Comparison of ENCODE assay signal across 26 cellular contexts in genomic region chr9:99779277-99779676, GRCh38. TPM values are rescaled to one million over a fixed set of nuclear protein-coding genes. Genes with fewer than 3 reads are reported as not detected.
DNase-seq lines count a peak whose midpoint lies in the region; ATAC-seq and TF ChIP-seq lines count a peak whose summit lies in the region.
"Had no signal": no experiment of that assay in that cellular context is flagged by ENCODE, and none has a peak within 500 bp of the region (broad histone marks: within the 10 kb centered on the region; RNA-seq: fewer than 3 reads in every experiment).

No MANE protein-coding gene starts in this region.

- no peak overlapping the region for H3K9ac ChIP-seq in SK-N-SH
- no peak overlapping the region for H3K9ac ChIP-seq in trophoblast cell (ENCODE audit: low read length)
- H3K9ac ChIP-seq: BLaER1 treated with 17β-estradiol and CSF1 and Interleukin-3, amounts not matched to agents 10 nM and 100 nM had no signal

- no peaks in the 10 kb centered on the region for H4K20me1 ChIP-seq in SK-N-SH (ENCODE audit: insufficient read depth)
- H4K20me1 ChIP-seq: BLaER1 treated with 17β-estradiol and CSF1 and Interleukin-3, amounts not matched to agents 10 nM and 100 nM had no signal

- H3K27me3 ChIP-seq in SK-N-SH (ENCODE audit: insufficient read depth) (no peaks in the 10 kb centered on the region), SJCRH30 (no peaks in the 10 kb centered on the region), trophoblast cell (ENCODE audit: insufficient read depth, low read length) (no peaks in the 10 kb centered on the region)
- H3K27me3 ChIP-seq: BLaER1 treated with 17β-estradiol and CSF1 and Interleukin-3, amounts not matched to agents 10 nM and 100 nM had no signal

- H2AFZ ChIP-seq in SK-N-SH (ENCODE audit: low read depth) (peak overlapping the region; percentile 77; the same call in 1 of the 2 replicates), trophoblast cell (ENCODE audit: insufficient read depth, low read length, poor library complexity) (no peak overlapping the region)
- H2AFZ ChIP-seq: GM23338 had no signal

- no peak overlapping the region for H4K91ac ChIP-seq in trophoblast cell (ENCODE audit: low read depth, low read length)

- no peaks in the 10 kb centered on the region for H3K4me1 ChIP-seq in SK-N-SH (ENCODE audit: control insufficient read depth in 1 of 2, insufficient read depth in 2 of 2, low read depth in 1 of 2, low read length in 1 of 2)
- H3K4me1 ChIP-seq in HEK293 (ENCODE audit: control insufficient read depth, insufficient read depth, low read length), result no peaks in the 10 kb centered on the region
- peaks cover 18% of the 10 kb centered on the region for H3K4me1 ChIP-seq in SJCRH30
- peaks cover 6 to 8% of the 10 kb centered on the region in 2 experiments for H3K4me1 ChIP-seq in trophoblast cell (ENCODE audit: control insufficient read depth in 1 of 2, insufficient read depth in 2 of 2, low read length in 2 of 2)
- H3K4me1 ChIP-seq: Caco-2 had no signal

- DNase-seq in SK-N-SH (no peak), SJCRH30 (peak; percentile 26 to 51), trophoblast cell (peak; percentile 10 to 41), middle frontal gyrus (ENCODE audit: extremely low spot score, low spot score) (no peak), anterior cingulate cortex (lab: John Stamatoyannopoulos, UW) (no peak), NCI-H82 treated with DMSO at 0.1 percent for 48 hours (lab: John Stamatoyannopoulos, UW; ENCODE audit: unreplicated experiment) (no peak)
- DNase-seq: 8988T; Caco-2; CD4-positive, alpha-beta memory T cell; DMS 273 treated with DMSO at 0.1 percent for 48 hours; DMS79 treated with DMSO at 0.1 percent for 48 hours; HCEC 1CT; KBM-7; NCI-H1092; NCI-H1436; NCI-H187 treated with DMSO at 0.1 percent for 48 hours; NCI-H510A; NCI-H748 treated with DMSO at 0.1 percent for 48 hours; OCI-M1 had no signal

- no peak overlapping the region for H3K4me2 ChIP-seq in SK-N-SH
- no peak overlapping the region for H3K4me2 ChIP-seq in trophoblast cell (ENCODE audit: low read length)
- H3K4me2 ChIP-seq: BLaER1 treated with 17β-estradiol and CSF1 and Interleukin-3, amounts not matched to agents 10 nM and 100 nM; GM23338 had no signal

- CTCF ChIA-PET in SK-N-SH (lab: Yijun Ruan, JAX) (no interaction called here), HEK293 (lab: Yijun Ruan, JAX) (no interaction called here)

- no peak overlapping the region for H3K18ac ChIP-seq in trophoblast cell (ENCODE audit: low read length)

- H2BK120ac ChIP-seq in trophoblast cell (ENCODE audit: insufficient read depth, low read length, poor library complexity), result no peak overlapping the region

- H3F3A ChIP-seq in SK-N-SH (replicated peaks; ENCODE audit: insufficient read depth), result peaks cover 5% of the 10 kb centered on the region

- no peak overlapping the region for H2BK5ac ChIP-seq in trophoblast cell (ENCODE audit: low read depth, low read length, poor library complexity)

- no peak overlapping the region for H2BK12ac ChIP-seq in trophoblast cell (ENCODE audit: low read length)

- 88% methylated on average over 4 of the region's 4 CpGs for WGBS in SK-N-SH (ENCODE audit: low lambda C conversion rate)
- no CpG with 5 or more reads among the region's 4 CpGs for WGBS in trophoblast cell (ENCODE audit: extremely low coverage, insufficient coverage, insufficient read length)

- no peaks in the 10 kb centered on the region for H3K9me3 ChIP-seq in SK-N-SH
- no peaks in the 10 kb centered on the region for H3K9me3 ChIP-seq in HEK293 (ENCODE audit: control insufficient read depth, insufficient read depth, low read depth, low read length)
- H3K9me3 ChIP-seq in SJCRH30 (replicated peaks), result no peaks in the 10 kb centered on the region
- no peaks in the 10 kb centered on the region for H3K9me3 ChIP-seq in trophoblast cell (ENCODE audit: insufficient read depth, low read depth, low read length)
- H3K9me3 ChIP-seq: Caco-2 had no signal

- POLR2A ChIA-PET in SK-N-SH (lab: Yijun Ruan, JAX) (no interaction called here), HEK293 (lab: Yijun Ruan, JAX) (no interaction called here)

- H3K27ac ChIP-seq in SK-N-SH (ENCODE audit: low read depth in 2 of 2, low read length in 1 of 2) (peak overlapping the region in 1 of 2 experiments; percentile 82; a peak in 1 of 4 replicates), HEK293 (ENCODE audit: extremely low read depth, low read depth, low read length) (no peak overlapping the region), SJCRH30 (no peak overlapping the region), trophoblast cell (ENCODE audit: low read depth, low read length) (no peak overlapping the region)
- H3K27ac ChIP-seq: BLaER1 treated with 17β-estradiol and CSF1 and Interleukin-3, amounts not matched to agents 10 nM and 100 nM; HL-60 had no signal

- TF ChIP-seq CTCF in SK-N-SH (IDR thresholded peaks at IDR 0.05) (no peak), HEK293 (tag by site-specific recombination; IDR thresholded peaks at IDR 0.05) (no peak)

- H3K79me1 ChIP-seq in trophoblast cell (ENCODE audit: low read length), result peaks cover 2% of the 10 kb centered on the region

- H3K4ac ChIP-seq in trophoblast cell (ENCODE audit: low read depth, low read length), result no peak overlapping the region

- H3K14ac ChIP-seq in trophoblast cell (ENCODE audit: low read length), result no peak overlapping the region

- TF ChIP-seq EP300 in SK-N-SH (IDR thresholded peaks at IDR 0.05; ENCODE audit: borderline replicate concordance in 1 of 2, low read depth in 1 of 2, low read length in 1 of 2), result no peak

- H2AK5ac ChIP-seq in trophoblast cell (ENCODE audit: low read length), result no peak overlapping the region

- no peak overlapping the region for H3K23ac ChIP-seq in trophoblast cell (ENCODE audit: low read length)

- no peak for ATAC-seq in SK-N-SH treated with all-trans-retinoic acid at 6 μM for 48 hours
- ATAC-seq: GM23338, HepG2, Right ventricle myocardium inferior had no signal

- no peaks in the 10 kb centered on the region for H3K36me3 ChIP-seq in SK-N-SH (replicated peaks in 1 of 2; ENCODE audit: control insufficient read depth in 1 of 2, insufficient read depth in 2 of 2, low read length in 1 of 2)
- no peaks in the 10 kb centered on the region for H3K36me3 ChIP-seq in HEK293 (ENCODE audit: control insufficient read depth in 2 of 2, insufficient read depth in 1 of 2, low read length in 2 of 2)
- no peaks in the 10 kb centered on the region for H3K36me3 ChIP-seq in SJCRH30
- no peaks in the 10 kb centered on the region for H3K36me3 ChIP-seq in trophoblast cell (ENCODE audit: control insufficient read depth in 1 of 2, insufficient read depth in 2 of 2, low read length in 2 of 2)
- H3K36me3 ChIP-seq: BLaER1 treated with 17β-estradiol and CSF1 and Interleukin-3, amounts not matched to agents 10 nM and 100 nM had no signal

- H4K8ac ChIP-seq in trophoblast cell (ENCODE audit: low read depth, low read length), result no peak overlapping the region

- no peak overlapping the region for H4K12ac ChIP-seq in trophoblast cell (ENCODE audit: low read depth, low read length)

- H3K9me2 ChIP-seq in SK-N-SH, result no peaks in the 10 kb centered on the region

- no peak overlapping the region for H3K4me3 ChIP-seq in SK-N-SH (ENCODE audit: low read depth in 2 of 2, low read length in 1 of 2)
- H3K4me3 ChIP-seq in HEK293 (ENCODE audit: low read depth, low read length), result no peak overlapping the region
- H3K4me3 ChIP-seq in SJCRH30, result no peak overlapping the region
- H3K4me3 ChIP-seq in trophoblast cell (ENCODE audit: low read depth, low read length), result no peak overlapping the region
- H3K4me3 ChIP-seq: BLaER1 treated with 17β-estradiol and CSF1 and Interleukin-3, amounts not matched to agents 10 nM and 100 nM; GM23338 had no signal

- no peaks in the 10 kb centered on the region for H3K79me2 ChIP-seq in SK-N-SH (ENCODE audit: insufficient read depth)
- H3K79me2 ChIP-seq in trophoblast cell (ENCODE audit: control insufficient read depth, insufficient read depth, low read length, poor library complexity), result peaks cover 1% of the 10 kb centered on the region

- no peak for TF ChIP-seq RAD21 in SK-N-SH (IDR thresholded peaks at IDR 0.05; ENCODE audit: low read length)

TF ChIP-seq in SK-N-SH treated with all-trans-retinoic acid at 6 μM for 48 hours, 23 proteins besides CTCF, POLR2A, EP300 and RAD21 (continues in another document):
- TF ChIP-seq ESRRG (CRISPR knock-in tag; IDR thresholded peaks at IDR 0.05), result no peak
- TF ChIP-seq TCF4 (CRISPR knock-in tag; IDR thresholded peaks at IDR 0.05; ENCODE audit: borderline replicate concordance), result no peak
- TF ChIP-seq ZFP3 (CRISPR knock-in tag; IDR thresholded peaks at IDR 0.05), result no peak
- no peak for TF ChIP-seq ZNF565 (CRISPR knock-in tag; conservative IDR thresholded peaks at IDR 0.05; ENCODE audit: low read depth)
- no peak for TF ChIP-seq OSR1 (CRISPR knock-in tag; IDR thresholded peaks at IDR 0.05)
- TF ChIP-seq CSDC2 (CRISPR knock-in tag; IDR thresholded peaks at IDR 0.05), result no peak

TF ChIP-seq in HEK293, 187 proteins besides CTCF, POLR2A, EP300 and RAD21:
- peak; percentile 49; the same call in 1 of the 2 replicates for TF ChIP-seq ZNF629 (tag by site-specific recombination; IDR thresholded peaks at IDR 0.05)
- TF ChIP-seq ZFP41 (tag by site-specific recombination; IDR thresholded peaks at IDR 0.05; ENCODE audit: borderline replicate concordance), result no peak
- TF ChIP-seq ZNF24 (tag by site-specific recombination; IDR thresholded peaks at IDR 0.05), result no peak
- TF ChIP-seq ZBTB20 (tag by site-specific recombination; IDR thresholded peaks at IDR 0.05), result no peak
- no peak for TF ChIP-seq ZNF133 (tag by site-specific recombination; IDR thresholded peaks at IDR 0.05)

RNA-seq across cellular contexts. Expression of gene NR4A3, which starts 42.4 kb away (rescaled TPM):
- polyA plus RNA-seq in SK-N-SH (2012; rRNA removed), result 1.3 and 2.1 TPM in 2 replicates
- polyA plus RNA-seq in SK-N-SH (2012; cell fraction: cytosol; rRNA removed), result 0.67 and 1.8 TPM in 2 replicates
- 4.7 and 10.7 TPM in 2 replicates for polyA plus RNA-seq in SK-N-SH (2012; cell fraction: nucleus; rRNA removed)
- 0.13 and 0.32 TPM in 2 replicates for total RNA-seq in SJCRH30 (2014; rRNA removed; shearing (Covaris generic))
- 1.4 and 1.5 TPM in 2 replicates for polyA plus RNA-seq in trophoblast cell (2013)

Comparison
In these comparisons a context has a peak if more than half of its experiments do, and no peak if none do; other contexts are left out.
1. DNase-seq: peak in SJCRH30 (2 of 2) and trophoblast cell (2 of 2); none in SK-N-SH (single experiment), middle frontal gyrus (single experiment), anterior cingulate cortex (0 of 58) and NCI-H82 treated with DMSO at 0.1 percent for 48 hours (single experiment).